6 cellular contexts compared by ENCODE assay signal in genomic region chr2:172708247-172708646, GRCh38.
"Had no signal": no experiment of that assay in that cellular context is flagged by ENCODE, and none has a peak within 500 bp of the region (broad histone marks: within the 10 kb centered on the region; RNA-seq: fewer than 3 reads in every experiment).

No MANE protein-coding gene starts in this region.

- H3K4me3 ChIP-seq: K562 had no signal

- H3K27ac ChIP-seq: HL-60, KMS-11 had no signal

- DNase-seq: IMR-90, KBM-7, KG1 had no signal
